10 cellular contexts compared by ENCODE assay signal in the genomic region with DNA sequence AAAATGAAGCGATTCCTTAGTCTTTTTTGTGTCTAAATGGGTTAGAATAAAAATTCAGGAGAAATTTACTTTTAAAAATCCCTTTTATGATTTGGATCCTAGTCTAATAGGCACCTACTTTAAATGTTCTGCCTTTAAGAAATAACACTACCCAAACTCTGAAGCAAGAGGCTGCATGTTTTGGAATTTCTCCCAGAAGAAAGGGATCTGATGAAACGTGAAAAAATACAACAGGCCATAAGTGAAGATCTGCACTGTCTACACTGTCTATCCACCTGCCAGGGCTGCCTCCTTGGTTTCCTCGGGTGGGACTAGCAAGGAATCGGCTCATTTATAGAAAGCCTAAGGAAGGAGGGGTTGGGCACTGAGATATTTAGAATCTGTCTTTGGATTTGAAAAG. TPM values are rescaled to one million over a fixed set of nuclear protein-coding genes. Genes with fewer than 3 reads are reported as not detected.
DNase-seq lines count a peak whose midpoint lies in the region; ATAC-seq and TF ChIP-seq lines count a peak whose summit lies in the region.
"Had no signal": no experiment of that assay in that cellular context is flagged by ENCODE, and none has a peak within 500 bp of the region (broad histone marks: within the 10 kb centered on the region; RNA-seq: fewer than 3 reads in every experiment).

No MANE protein-coding gene starts in this region.

- no TSS peak for BruUV-seq in A673 (replicated peaks; lab: Mats Ljungman, UMichigan)

- peaks cover 68 to 71% of the 10 kb centered on the region in 2 donors for H3K4me1 Mint-ChIP-seq in natural killer cell

- peak overlapping the region; percentile 84 to 88 for H3K27ac Mint-ChIP-seq in natural killer cell

- no peak for ATAC-seq in natural killer cell
- ATAC-seq in left lobe of liver, result no peak
- ATAC-seq: SK-N-SH treated with all-trans-retinoic acid at 6 μM for 48 hours had no signal

- TF ChIP-seq CTCF in A673 (conservative IDR thresholded peaks at IDR 0.05; ENCODE audit: low read depth, low read length) (no peak), esophagus squamous epithelium (IDR thresholded peaks at IDR 0.05) (no peak), natural killer cell (IDR thresholded peaks at IDR 0.05) (no peak)

- H3K36me3 Mint-ChIP-seq in natural killer cell, result peaks cover 7% of the 10 kb centered on the region

- H3K36me3 ChIP-seq in A673 (ENCODE audit: insufficient read depth, low read length, poor library complexity, severe bottlenecking), result peaks cover 27% of the 10 kb centered on the region
- H3K36me3 ChIP-seq in esophagus squamous epithelium, result peaks cover 15 to 38% (median 20%) of the 10 kb centered on the region in 3 donors

- H3K9me3 ChIP-seq in A673 (ENCODE audit: low read depth, low read length, poor library complexity, severe bottlenecking), result no peaks in the 10 kb centered on the region
- no peaks in the 10 kb centered on the region for H3K9me3 ChIP-seq in esophagus squamous epithelium

- H3K9me3 Mint-ChIP-seq in natural killer cell, result no peaks in the 10 kb centered on the region

- CTCF ChIA-PET in A673 (lab: Charles Lee), result no interaction called here

- H3K27me3 Mint-ChIP-seq in natural killer cell (ENCODE audit: low read depth in 2 of 2), result no peaks in the 10 kb centered on the region

- intact Hi-C loops in A673 (cut with micrococcal nuclease; ENCODE audit: unreplicated experiment) (no loop called here), esophagus squamous epithelium (cut with DNase I) (no loop called here), natural killer cell (cut with micrococcal nuclease) (no loop called here)

- peaks cover 51% of the 10 kb centered on the region for H3K4me1 ChIP-seq in A673 (ENCODE audit: insufficient read depth, low read length, poor library complexity, severe bottlenecking)
- H3K4me1 ChIP-seq in esophagus squamous epithelium, result peaks cover 34 to 62% (median 38%) of the 10 kb centered on the region in 3 donors

- H3K27me3 ChIP-seq in A673 (replicated peaks; ENCODE audit: insufficient read depth, low read depth, low read length, poor library complexity) (no peaks in the 10 kb centered on the region), esophagus squamous epithelium (no peaks in the 10 kb centered on the region)

- H3K4me3 Mint-ChIP-seq in natural killer cell, result peak overlapping the region; percentile 77

- peak overlapping the region; percentile 8 for H3K4me3 ChIP-seq in A673 (ENCODE audit: low read depth, low read length, poor library complexity, severe bottlenecking)
- H3K4me3 ChIP-seq in esophagus squamous epithelium, result no peak overlapping the region

- H3K27ac ChIP-seq in A673 (ENCODE audit: low read depth, low read length, poor library complexity, severe bottlenecking) (peak overlapping the region; percentile 73), esophagus squamous epithelium (peak overlapping the region; percentile 51 to 77 (median 66))

- TF ChIP-seq POLR2A in esophagus squamous epithelium (IDR thresholded peaks at IDR 0.05), result no peak

- DNase-seq in A673 (ENCODE audit: low spot score) (no peak), HCEC 1CT (peak; percentile 17), esophagus squamous epithelium (lab: John Stamatoyannopoulos, UW) (no peak), natural killer cell (no peak), D341Med (ENCODE audit: low spot score) (no peak), HuH-7.5 (ENCODE audit: low spot score) (no peak), DMS79 treated with DMSO at 0.1 percent for 48 hours (lab: John Stamatoyannopoulos, UW) (no peak), left lobe of liver (ENCODE audit: low spot score) (no peak)
- DNase-seq: NCI-H2081 treated with DMSO at 0.1 percent for 48 hours had no signal

- WGBS in esophagus squamous epithelium, 2 donors, result 45 to 47% methylated on average over 4 of the region's 4 CpGs

- POLR2A ChIA-PET in A673 (lab: Charles Lee; ENCODE audit: low non-redundant PET), result no interaction called here

RNA-seq across cellular contexts. Expression of a gene that starts 22.1 kb away (rescaled TPM):
- total RNA-seq in A673 (2021) (25.5 and 27.4 TPM in 2 replicates), esophagus squamous epithelium (10 to 100 TPM; 11.4 to 31.7 (median 16.8) TPM), natural killer cell (1 to 10 TPM; 5.9 to 9.6 (median 6.6) TPM), left lobe of liver (28.0 TPM)

RNA-seq across cellular contexts. Expression of a gene that starts 33.2 kb away (rescaled TPM):
- total RNA-seq in A673 (2021) (4.8 and 5.4 TPM in 2 replicates), esophagus squamous epithelium (10 to 100 TPM in 1 of 4 donors, 1 to 10 TPM in 3; 1.7 to 10.7 (median 3.6) TPM), natural killer cell (100 to 1,000 TPM; 403 to 663 (median 424) TPM), left lobe of liver (5.5 TPM)

Comparison
In these comparisons a context has a peak if more than half of its experiments do, and no peak if none do; other contexts are left out.
1. RNA of a gene that starts 33.2 kb away (total RNA-seq): 403 to 663 TPM in natural killer cell; 5.5 TPM in left lobe of liver (single experiment), 4.8 to 5.4 TPM in A673 and 1.7 to 10.7 TPM in esophagus squamous epithelium; every median in the first group is over 10 times any median in the second.